In genomic region chr5:123206618-123207320, GRCh38 we compare ENCODE assay signal across 16 cellular contexts.
DNase-seq lines count a peak whose midpoint lies in the region; ATAC-seq and TF ChIP-seq lines count a peak whose summit lies in the region.
"Had no signal": no experiment of that assay in that cellular context is flagged by ENCODE, and none has a peak within 500 bp of the region (broad histone marks: within the 10 kb centered on the region; RNA-seq: fewer than 3 reads in every experiment).

No MANE protein-coding gene starts in this region.

- H3K4me2 ChIP-seq in PC-9 = no peak overlapping the region

- H3K27ac ChIP-seq in left lung (peak overlapping the region in 1 of 2 donors; percentile 54), tibial artery (peak overlapping the region; percentile 60 to 73), PC-9 (no peak overlapping the region)
- H3K27ac ChIP-seq: tibial nerve, WERI-Rb-1 had no signal

- peaks cover 24% of the 10 kb centered on the region for H3K27me3 Mint-ChIP-seq in central memory CD8-positive, alpha-beta T cell
- no peaks in the 10 kb centered on the region for H3K27me3 Mint-ChIP-seq in activated CD4-positive, alpha-beta memory T cell treated with anti-CD3 and anti-CD28 coated beads, Interleukin-2, amount 10 ng/mL, durations not matched to agents 7 days and 5 days

- no TSS peak for BruUV-seq in PC-9 (replicated peaks; lab: Mats Ljungman, UMichigan)

- H3K79me2 ChIP-seq in PC-9 (ENCODE audit: low read depth) = no peaks in the 10 kb centered on the region

- H3K4me3 ChIP-seq in left lung (no peak overlapping the region), tibial artery (peak overlapping the region; percentile 12 to 21), PC-9 (no peak overlapping the region)
- H3K4me3 ChIP-seq: tibial nerve had no signal

- H3K4me1 ChIP-seq in left lung = no peaks in the 10 kb centered on the region
- peaks cover 0 to 57% (median 30%) of the 10 kb centered on the region in 4 donors for H3K4me1 ChIP-seq in tibial artery
- peaks cover 8% of the 10 kb centered on the region for H3K4me1 ChIP-seq in PC-9 (replicated peaks; ENCODE audit: insufficient read depth)

- POLR2A ChIA-PET in activated CD4-positive, alpha-beta memory T cell treated with anti-CD3 and anti-CD28 coated beads, Interleukin-2, amount 10 ng/mL, durations not matched to agents 7 days and 5 days (lab: Charles Lee) = no interaction called here
- POLR2A ChIA-PET in PC-9 (lab: Charles Lee; ENCODE audit: unreplicated experiment) = no interaction called here

- H3K27ac Mint-ChIP-seq in central memory CD8-positive, alpha-beta T cell (ENCODE audit: low read depth) = peak overlapping the region; percentile 36
- no peak overlapping the region for H3K27ac Mint-ChIP-seq in activated CD4-positive, alpha-beta memory T cell treated with anti-CD3 and anti-CD28 coated beads, Interleukin-2, amount 10 ng/mL, durations not matched to agents 7 days and 5 days
- H3K27ac Mint-ChIP-seq: activated CD8-positive, alpha-beta T cell treated with anti-CD3 and anti-CD28 coated beads, Interleukin-2, amount 10 ng/mL, durations not matched to agents 7 days and 5 days; activated T-cell treated with anti-CD3 and anti-CD28 coated beads, Interleukin-2, amount 50 U/mL, for 72 hours had no signal

- H3K4me1 Mint-ChIP-seq in central memory CD8-positive, alpha-beta T cell = no peaks in the 10 kb centered on the region
- no peaks in the 10 kb centered on the region for H3K4me1 Mint-ChIP-seq in activated CD4-positive, alpha-beta memory T cell treated with anti-CD3 and anti-CD28 coated beads, Interleukin-2, amount 10 ng/mL, durations not matched to agents 7 days and 5 days

- H3K27me3 ChIP-seq in left lung (no peaks in the 10 kb centered on the region), tibial artery (no peaks in the 10 kb centered on the region), PC-9 (ENCODE audit: insufficient read depth, low read depth) (no peaks in the 10 kb centered on the region)
- H3K27me3 ChIP-seq: tibial nerve had no signal

- intact Hi-C loops in left lung (cut with DNase I) (no loop called here), tibial artery (cut with DNase I; ENCODE audit: low total_unique reads) (no loop called here), PC-9 (cut with micrococcal nuclease; ENCODE audit: unreplicated experiment) (no loop called here)

- H2AFZ ChIP-seq in PC-9 = no peak overlapping the region

- DNase-seq in LHCN-M2 (ENCODE audit: low read depth) (peak; percentile 5), left lung (no peak), tibial artery (no peak), NCI-H1694 (lab: John Stamatoyannopoulos, UW) (no peak), PC-9 (no peak)
- no peak for DNase-seq in central memory CD8-positive, alpha-beta T cell (ENCODE audit: low spot score in 2 of 2)
- no peak for DNase-seq in activated CD4-positive, alpha-beta memory T cell treated with anti-CD3 and anti-CD28 coated beads, Interleukin-2, amount 10 ng/mL, durations not matched to agents 7 days and 5 days
- DNase-seq: activated CD8-positive, alpha-beta T cell treated with anti-CD3 and anti-CD28 coated beads, Interleukin-2, amount 10 ng/mL, durations not matched to agents 7 days and 5 days; activated T-cell treated with anti-CD3 and anti-CD28 coated beads, Interleukin-2, amount 50 U/mL, for 72 hours; kidney; NCI-H1048; NCI-H774; RPMI8226; T-helper 1 cell; WERI-Rb-1 had no signal

- CTCF ChIA-PET in activated CD4-positive, alpha-beta memory T cell treated with anti-CD3 and anti-CD28 coated beads, Interleukin-2, amount 10 ng/mL, durations not matched to agents 7 days and 5 days (lab: Charles Lee) = no interaction called here
- CTCF ChIA-PET in PC-9 (lab: Charles Lee) = no interaction called here

- H4K20me1 ChIP-seq in PC-9 (ENCODE audit: insufficient read depth) = no peaks in the 10 kb centered on the region

- H3K9me2 ChIP-seq in PC-9 (ENCODE audit: insufficient read depth) = no peaks in the 10 kb centered on the region

- H3K9me3 Mint-ChIP-seq in central memory CD8-positive, alpha-beta T cell = no peaks in the 10 kb centered on the region
- H3K9me3 Mint-ChIP-seq in activated CD4-positive, alpha-beta memory T cell treated with anti-CD3 and anti-CD28 coated beads, Interleukin-2, amount 10 ng/mL, durations not matched to agents 7 days and 5 days = no peaks in the 10 kb centered on the region
- H3K9me3 Mint-ChIP-seq: activated T-cell treated with anti-CD3 and anti-CD28 coated beads, Interleukin-2, amount 50 U/mL, for 72 hours had no signal

- no peaks in the 10 kb centered on the region for H3K36me3 Mint-ChIP-seq in central memory CD8-positive, alpha-beta T cell (ENCODE audit: insufficient read depth)
- no peaks in the 10 kb centered on the region for H3K36me3 Mint-ChIP-seq in activated CD4-positive, alpha-beta memory T cell treated with anti-CD3 and anti-CD28 coated beads, Interleukin-2, amount 10 ng/mL, durations not matched to agents 7 days and 5 days (ENCODE audit: low read depth)

- TF ChIP-seq CTCF in left lung (IDR thresholded peaks at IDR 0.05) (no peak), tibial artery (IDR thresholded peaks at IDR 0.05) (no peak), PC-9 (conservative IDR thresholded peaks at IDR 0.05) (no peak)

- H3K9me3 ChIP-seq in left lung (no peaks in the 10 kb centered on the region), tibial artery (no peaks in the 10 kb centered on the region), PC-9 (ENCODE audit: insufficient read depth, low read depth) (no peaks in the 10 kb centered on the region)
- H3K9me3 ChIP-seq: tibial nerve had no signal

- ATAC-seq in central memory CD8-positive, alpha-beta T cell (replicated peaks; ENCODE audit: extremely low read depth, poor library complexity, severe bottlenecking) = no peak
- peak; percentile 33 for ATAC-seq in left lung
- ATAC-seq: activated CD8-positive, alpha-beta T cell treated with anti-CD3 and anti-CD28 coated beads, Interleukin-2, amount 10 ng/mL, durations not matched to agents 7 days and 5 days; activated T-cell treated with anti-CD3 and anti-CD28 coated beads, Interleukin-2, amount 50 U/mL, for 72 hours had no signal

- H3K4me3 Mint-ChIP-seq in central memory CD8-positive, alpha-beta T cell = no peak overlapping the region
- H3K4me3 Mint-ChIP-seq in activated CD4-positive, alpha-beta memory T cell treated with anti-CD3 and anti-CD28 coated beads, Interleukin-2, amount 10 ng/mL, durations not matched to agents 7 days and 5 days = no peak overlapping the region
- H3K4me3 Mint-ChIP-seq: activated CD8-positive, alpha-beta T cell treated with anti-CD3 and anti-CD28 coated beads, Interleukin-2, amount 10 ng/mL, durations not matched to agents 7 days and 5 days; activated T-cell treated with anti-CD3 and anti-CD28 coated beads, Interleukin-2, amount 50 U/mL, for 72 hours had no signal

- H3F3A ChIP-seq in PC-9 (ENCODE audit: insufficient read depth, low read depth) = no peaks in the 10 kb centered on the region

- no peaks in the 10 kb centered on the region for H3K36me3 ChIP-seq in left lung
- no peaks in the 10 kb centered on the region for H3K36me3 ChIP-seq in tibial artery
- no peaks in the 10 kb centered on the region for H3K36me3 ChIP-seq in PC-9 (ENCODE audit: low read depth)
- H3K36me3 ChIP-seq: tibial nerve, WERI-Rb-1 had no signal

Comparison
In these comparisons a context has a peak if more than half of its experiments do, and no peak if none do; other contexts are left out.
1. H3K4me3 ChIP-seq: peak in tibial artery (2 of 2); none in left lung (0 of 2) and PC-9 (single experiment).